Comparison of ENCODE assay signal across 31 cellular contexts in the genomic region with DNA sequence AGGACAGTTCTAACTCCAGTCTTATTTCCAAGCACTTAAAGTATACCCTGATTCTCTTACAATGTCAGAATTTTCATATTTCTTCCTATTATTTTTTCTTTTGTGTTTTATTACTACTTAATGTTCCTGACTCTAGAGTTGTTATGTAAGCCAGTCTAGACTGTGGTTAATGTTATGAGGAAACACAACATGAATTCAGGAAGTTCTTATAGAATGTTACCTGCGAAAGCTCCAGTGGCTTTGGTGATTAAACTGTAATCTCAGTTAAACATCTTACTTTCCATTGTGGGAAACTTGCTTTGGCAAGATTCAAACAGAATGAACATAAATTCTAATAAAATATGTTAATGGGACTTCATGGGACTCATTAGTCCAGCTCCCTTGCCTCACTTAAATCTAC. TPM values are rescaled to one million over a fixed set of nuclear protein-coding genes. Genes with fewer than 3 reads are reported as not detected.
"Had no signal": no experiment of that assay in that cellular context is flagged by ENCODE, and none has a peak within 500 bp of the region (broad histone marks: within the 10 kb centered on the region; RNA-seq: fewer than 3 reads in every experiment).

No MANE protein-coding gene starts in this region.

- ATAC-seq: activated CD8-positive, alpha-beta T cell treated with anti-CD3 and anti-CD28 coated beads for 36 hours; activated naive CD4-positive, alpha-beta T cell treated with anti-CD3 and anti-CD28 coated beads, Interleukin-2, amount 50 U/mL, for 72 hours; body of pancreas; Panc1 had no signal

- DNase-seq: activated CD4-positive, alpha-beta T cell treated with anti-CD3 and anti-CD28 coated beads, Interleukin-2, amount 10 ng/mL, durations not matched to agents 24 days and 14 days; activated CD4-positive, alpha-beta T cell treated with anti-CD3 and anti-CD28 coated beads, Interleukin-2, amount 50 U/mL, for 4 hours; activated CD8-positive, alpha-beta T cell treated with anti-CD3 and anti-CD28 coated beads for 36 hours; activated gamma-delta T cell; activated naive CD4-positive, alpha-beta T cell treated with anti-CD3 and anti-CD28 coated beads for 36 hours; activated T-cell treated with anti-CD3 and anti-CD28 coated beads, Interleukin-2, amount 50 U/mL, for 24 hours; adrenal gland; body of pancreas; caudate nucleus; cerebellar nuclear complex; KG1; MG63; NCI-H1048; NCI-H1105 treated with DMSO at 0.1 percent for 48 hours; NCI-H1436 treated with DMSO at 0.1 percent for 48 hours; NCI-H1694 treated with DMSO at 0.1 percent for 48 hours; NCI-H2029; NCI-H345; NCI-H526; NCI-H748 treated with DMSO at 0.1 percent for 48 hours; NK-92 treated with Interleukin-12 subunit alpha and Interleukin-12 subunit beta, amount 100 ng/mL, for 24 hours; SHP77; SJCRH30 had no signal

- H3K27ac ChIP-seq: adrenal gland, body of pancreas, breast epithelium, SJCRH30, SK-N-MC had no signal

- H3K4me3 ChIP-seq: adrenal gland, body of pancreas, breast epithelium, MG63, SJCRH30, SK-N-MC had no signal

- FAIRE-seq: astrocyte, TTC549 had no signal

RNA-seq across cellular contexts. Expression of a gene that starts 36.6 kb away (rescaled TPM):
- total RNA-seq: activated CD4-positive, alpha-beta T cell treated with anti-CD3 and anti-CD28 coated beads, Interleukin-2, amount 10 ng/mL, durations not matched to agents 24 days and 14 days; activated CD8-positive, alpha-beta memory T cell treated with anti-CD3 and anti-CD28 coated beads for 36 hours; activated CD8-positive, alpha-beta T cell treated with anti-CD3 and anti-CD28 coated beads for 36 hours; activated naive CD4-positive, alpha-beta T cell treated with anti-CD3 and anti-CD28 coated beads for 36 hours; activated naive CD4-positive, alpha-beta T cell treated with anti-CD3 and anti-CD28 coated beads, Interleukin-2, amount 50 U/mL, for 72 hours; activated T-helper 2 cell treated with anti-CD3 and anti-CD28 coated beads, Interferon-gamma antibody, Interleukin-2, Interleukin-4, amounts not matched to agents 10 μg/mL and 5 μg/mL and 100 μg/mL, durations not matched to agents 14 hours and 24 hours and 36 hours; astrocyte; SJCRH30 had no signal
